In the genomic region with DNA sequence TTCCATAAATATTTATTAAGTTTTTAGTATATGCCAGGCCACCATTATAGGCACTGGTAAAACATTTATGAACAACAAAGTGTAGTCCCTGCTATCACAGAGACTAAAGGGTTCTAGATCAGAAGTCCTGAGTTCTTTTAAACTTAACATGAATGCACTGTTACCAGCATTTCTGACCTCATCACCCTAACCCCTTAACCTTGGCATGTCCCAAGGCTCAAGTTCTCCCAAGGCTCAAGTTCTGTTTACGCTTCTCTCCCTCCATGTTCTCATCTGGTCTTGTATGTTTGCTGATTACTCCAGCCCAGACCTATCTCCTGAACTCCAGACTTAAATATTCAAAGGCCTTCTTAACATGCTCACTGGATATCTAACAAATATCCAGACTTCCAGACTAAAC, we compare ENCODE assay signal across 20 cellular contexts. TPM values are rescaled to one million over a fixed set of nuclear protein-coding genes. Genes with fewer than 3 reads are reported as not detected.
A peak's percentile ranks its signal among the peaks of the same experiment; 100 is the strongest.
DNase-seq lines count a peak whose midpoint lies in the region; ATAC-seq and TF ChIP-seq lines count a peak whose summit lies in the region.
"Had no signal": no experiment of that assay in that cellular context is flagged by ENCODE, and none has a peak within 500 bp of the region (broad histone marks: within the 10 kb centered on the region; RNA-seq: fewer than 3 reads in every experiment).

No MANE protein-coding gene starts in this region.

- H3K36me3 Mint-ChIP-seq in central memory CD8-positive, alpha-beta T cell (ENCODE audit: insufficient read depth): peaks cover 4% of the 10 kb centered on the region
- no peaks in the 10 kb centered on the region for H3K36me3 Mint-ChIP-seq in osteocyte (ENCODE audit: unreplicated experiment)
- H3K36me3 Mint-ChIP-seq: CD4-positive, CD25-positive, alpha-beta regulatory T cell had no signal

- H3K4me1 ChIP-seq in heart right ventricle (peaks cover 0 to 34% (median 16%) of the 10 kb centered on the region in 9 donors), tibial artery (peaks cover 0 to 62% (median 36%) of the 10 kb centered on the region in 4 donors), trophoblast cell (ENCODE audit: control insufficient read depth in 1 of 2, insufficient read depth in 2 of 2, low read length in 2 of 2) (peaks cover 0 to 5% of the 10 kb centered on the region in 2 experiments)
- H3K4me1 ChIP-seq: Caco-2 had no signal

- no peak overlapping the region for H3K18ac ChIP-seq in trophoblast cell (ENCODE audit: low read length)

- H2AFZ ChIP-seq in trophoblast cell (ENCODE audit: insufficient read depth, low read length, poor library complexity): no peak overlapping the region
- H2AFZ ChIP-seq: GM23338 had no signal

- H3K27ac Mint-ChIP-seq in central memory CD8-positive, alpha-beta T cell (ENCODE audit: low read depth): peak overlapping the region; percentile 35
- peak overlapping the region; percentile 5 for H3K27ac Mint-ChIP-seq in osteocyte (ENCODE audit: unreplicated experiment)
- H3K27ac Mint-ChIP-seq: B cell, GM23338 had no signal

- H3K9ac ChIP-seq in trophoblast cell (ENCODE audit: low read length): no peak overlapping the region

- no peak overlapping the region for H4K8ac ChIP-seq in trophoblast cell (ENCODE audit: low read depth, low read length)

- H2BK12ac ChIP-seq in trophoblast cell (ENCODE audit: low read length): no peak overlapping the region

- 96 to 98% methylated on average over 1 of the region's 1 CpG for WGBS in heart right ventricle, 2 donors
- WGBS in trophoblast cell (ENCODE audit: extremely low coverage, insufficient coverage, insufficient read length): no CpG with 5 or more reads among the region's 1 CpG

- ATAC-seq in heart right ventricle (no peak), Right ventricle myocardium inferior (no peak)
- no peak for ATAC-seq in central memory CD8-positive, alpha-beta T cell (replicated peaks; ENCODE audit: extremely low read depth, poor library complexity, severe bottlenecking)
- ATAC-seq: GM23338, HCT116, K562 had no signal

- H3K36me3 ChIP-seq in heart right ventricle (no peaks in the 10 kb centered on the region), tibial artery (no peaks in the 10 kb centered on the region), trophoblast cell (ENCODE audit: control insufficient read depth in 1 of 2, insufficient read depth in 2 of 2, low read length in 2 of 2) (no peaks in the 10 kb centered on the region)

- H3K79me2 ChIP-seq in trophoblast cell (ENCODE audit: control insufficient read depth, insufficient read depth, low read length, poor library complexity): no peaks in the 10 kb centered on the region

- no peak overlapping the region for H2BK120ac ChIP-seq in trophoblast cell (ENCODE audit: insufficient read depth, low read length, poor library complexity)

- no peak for DNase-seq in heart right ventricle
- DNase-seq in Right ventricle myocardium inferior (ENCODE audit: missing footprints): no peak
- no peak for DNase-seq in central memory CD8-positive, alpha-beta T cell (ENCODE audit: low spot score in 2 of 2)
- DNase-seq in osteocyte (ENCODE audit: extremely low spot score, unreplicated experiment): no peak
- no peak for DNase-seq in tibial artery
- no peak for DNase-seq in DMS153 treated with DMSO at 0.1 percent for 48 hours (lab: John Stamatoyannopoulos, UW; ENCODE audit: unreplicated experiment)
- DNase-seq in stimulated activated CD4-positive, alpha-beta T cell treated with anti-CD3 and anti-CD28 coated beads, Interleukin-2, amount 100 ng/mL, for 24 hours: no peak
- no peak for DNase-seq in trophoblast cell
- DNase-seq: Caco-2; CD4-positive, CD25-positive, alpha-beta regulatory T cell; NCI-H1105; NCI-H1694 treated with DMSO at 0.1 percent for 48 hours; NCI-H510A; NCI-H748 treated with DMSO at 0.1 percent for 48 hours; NK-92 treated with Interleukin-12 subunit alpha and Interleukin-12 subunit beta, amount 100 ng/mL, for 24 hours; SHP77 had no signal

- no peak overlapping the region for H3K4ac ChIP-seq in trophoblast cell (ENCODE audit: low read depth, low read length)

- H3K9me3 ChIP-seq in heart right ventricle (no peaks in the 10 kb centered on the region), tibial artery (no peaks in the 10 kb centered on the region), trophoblast cell (ENCODE audit: insufficient read depth, low read depth, low read length) (no peaks in the 10 kb centered on the region)
- H3K9me3 ChIP-seq: Caco-2 had no signal

- H3K4me2 ChIP-seq in trophoblast cell (ENCODE audit: low read length): no peak overlapping the region
- H3K4me2 ChIP-seq: GM23338 had no signal

- H2AK5ac ChIP-seq in trophoblast cell (ENCODE audit: low read length): no peak overlapping the region

- H3K79me1 ChIP-seq in trophoblast cell (ENCODE audit: low read length): no peaks in the 10 kb centered on the region

- H3K4me1 Mint-ChIP-seq in central memory CD8-positive, alpha-beta T cell: peaks cover 13% of the 10 kb centered on the region
- peaks cover 60% of the 10 kb centered on the region for H3K4me1 Mint-ChIP-seq in osteocyte (ENCODE audit: unreplicated experiment)
- H3K4me1 Mint-ChIP-seq: B cell had no signal

- no peak overlapping the region for H4K91ac ChIP-seq in trophoblast cell (ENCODE audit: low read depth, low read length)

- H3K27me3 Mint-ChIP-seq in central memory CD8-positive, alpha-beta T cell: no peaks in the 10 kb centered on the region
- H3K27me3 Mint-ChIP-seq in osteocyte (ENCODE audit: unreplicated experiment): no peaks in the 10 kb centered on the region

- no peak overlapping the region for H3K23ac ChIP-seq in trophoblast cell (ENCODE audit: low read length)

- H3K9me3 Mint-ChIP-seq in central memory CD8-positive, alpha-beta T cell: no peaks in the 10 kb centered on the region
- peaks cover 4% of the 10 kb centered on the region for H3K9me3 Mint-ChIP-seq in osteocyte (ENCODE audit: unreplicated experiment)
- H3K9me3 Mint-ChIP-seq: CD4-positive, CD25-positive, alpha-beta regulatory T cell; GM23338 had no signal

- H3K14ac ChIP-seq in trophoblast cell (ENCODE audit: low read length): no peak overlapping the region

- intact Hi-C loops in heart right ventricle (cut with DNase I) (loop anchor here in 1 of 10 donors (5.0 kb wide), 1 partner anchor 85 kb away; no protein-coding TSS in a partner anchor), Right ventricle myocardium inferior (cut with DNase I) (no loop called here), tibial artery (cut with DNase I; ENCODE audit: low total_unique reads) (no loop called here)

- no peak overlapping the region for H2BK5ac ChIP-seq in trophoblast cell (ENCODE audit: low read depth, low read length, poor library complexity)

- H3K4me3 Mint-ChIP-seq in central memory CD8-positive, alpha-beta T cell: no peak overlapping the region
- no peak overlapping the region for H3K4me3 Mint-ChIP-seq in osteocyte (ENCODE audit: unreplicated experiment)
- H3K4me3 Mint-ChIP-seq: B cell; CD4-positive, CD25-positive, alpha-beta regulatory T cell; GM23338 had no signal

- H3K27me3 ChIP-seq in heart right ventricle (peaks cover 0 to 11% (median 0%) of the 10 kb centered on the region in 7 donors), tibial artery (no peaks in the 10 kb centered on the region), trophoblast cell (ENCODE audit: insufficient read depth, low read length) (no peaks in the 10 kb centered on the region)

- TF ChIP-seq CTCF in heart right ventricle (IDR thresholded peaks at IDR 0.05) (no peak), osteocyte (IDR thresholded peaks at IDR 0.05) (no peak), tibial artery (IDR thresholded peaks at IDR 0.05) (no peak)

- H3K4me3 ChIP-seq in heart right ventricle: no peak overlapping the region
- no peak overlapping the region for H3K4me3 ChIP-seq in tibial artery
- H3K4me3 ChIP-seq in trophoblast cell (ENCODE audit: low read depth, low read length): no peak overlapping the region
- H3K4me3 ChIP-seq: GM23338, K562 had no signal

- H3K27ac ChIP-seq in heart right ventricle (peak overlapping the region in 9 of 10 donors; percentile 20 to 69 (median 52)), tibial artery (peak overlapping the region; percentile 65 to 78), trophoblast cell (ENCODE audit: low read depth, low read length) (no peak overlapping the region)

- H4K12ac ChIP-seq in trophoblast cell (ENCODE audit: low read depth, low read length): no peak overlapping the region

RNA-seq across cellular contexts. Expression of gene UBE2T, which starts 54.5 kb away (rescaled TPM):
- total RNA-seq in heart right ventricle (10 to 100 TPM in 5 of 10 donors, 1 to 10 TPM in 5; 7.4 to 16.2 (median 10.2) TPM), Right ventricle myocardium inferior (16.0 TPM), osteocyte (7.2 and 7.9 TPM in 2 replicates)
- 10 to 100 TPM in 1 of 2 donors, 1 to 10 TPM in 1; 3.2 to 35.8 TPM for polyA plus RNA-seq in heart right ventricle
- 44.5 and 45.0 TPM in 2 replicates for polyA plus RNA-seq in trophoblast cell (2013)
